9 cellular contexts compared by ENCODE assay signal in genomic region chr19:29672933-29673336, GRCh38. TPM values are rescaled to one million over a fixed set of nuclear protein-coding genes. Genes with fewer than 3 reads are reported as not detected.
DNase-seq lines count a peak whose midpoint lies in the region; ATAC-seq and TF ChIP-seq lines count a peak whose summit lies in the region.
"Had no signal": no experiment of that assay in that cellular context is flagged by ENCODE, and none has a peak within 500 bp of the region (broad histone marks: within the 10 kb centered on the region; RNA-seq: fewer than 3 reads in every experiment).

No MANE protein-coding gene starts in this region.

- ATAC-seq in HG02623 (IDR thresholded peaks at IDR 0.05; ENCODE audit: unreplicated experiment), result peak; percentile 35
- ATAC-seq in naive B cell (ENCODE audit: low read depth in 2 of 2), result peak; percentile 89 to 92

- CTCF ChIA-PET in SK-N-SH (lab: Yijun Ruan, JAX), result interaction anchor here (0.7 to 3.2 kb wide), 6 partner anchors 8 to 198 kb away, joined by 3 to 11 read pairs (median 4); no protein-coding TSS in a partner anchor

- no peak for TF ChIP-seq EP300 in SK-N-SH (IDR thresholded peaks at IDR 0.05; ENCODE audit: borderline replicate concordance in 1 of 2, low read depth in 1 of 2, low read length in 1 of 2)

- no peaks in the 10 kb centered on the region for H3K9me2 ChIP-seq in SK-N-SH

- peaks cover 0 to 2% (median 0%) of the 10 kb centered on the region in 7 donors for H3K9me3 Mint-ChIP-seq in naive B cell
- H3K9me3 Mint-ChIP-seq: nephron had no signal

- H3K79me2 ChIP-seq in SK-N-SH (ENCODE audit: insufficient read depth), result no peaks in the 10 kb centered on the region

- peaks cover 46 to 71% (median 48%) of the 10 kb centered on the region in 3 donors for H3K4me1 Mint-ChIP-seq in naive B cell

- WGBS in SK-N-SH (ENCODE audit: low lambda C conversion rate), result 93% methylated on average over 10 of the region's 11 CpGs

- H3K4me3 ChIP-seq in BLaER1 treated with 17β-estradiol and CSF1 and Interleukin-3, amounts not matched to agents 10 nM and 100 nM, result peak overlapping the region in 7 of 10 experiments; percentile 2 to 55 (median 37); a peak in 8 of 20 replicates
- no peak overlapping the region for H3K4me3 ChIP-seq in SK-N-SH (ENCODE audit: low read depth in 2 of 2, low read length in 1 of 2)

- H3K9me3 ChIP-seq in BLaER1 treated with 17β-estradiol and CSF1 and Interleukin-3, amounts not matched to agents 10 nM and 100 nM (replicated peaks in 1 of 11), result no peaks in the 10 kb centered on the region
- no peaks in the 10 kb centered on the region for H3K9me3 ChIP-seq in SK-N-SH

- H3K27ac Mint-ChIP-seq in naive B cell, result peak overlapping the region; percentile 92 to 99 (median 98)
- H3K27ac Mint-ChIP-seq: nephron had no signal

- peak overlapping the region; percentile 31 to 65 (median 58); a peak in 19 of 22 replicates for H3K9ac ChIP-seq in BLaER1 treated with 17β-estradiol and CSF1 and Interleukin-3, amounts not matched to agents 10 nM and 100 nM
- H3K9ac ChIP-seq in SK-N-SH, result no peak overlapping the region

- no peak overlapping the region for H2AFZ ChIP-seq in SK-N-SH (ENCODE audit: low read depth)

- H4K20me1 ChIP-seq in BLaER1 treated with 17β-estradiol and CSF1 and Interleukin-3, amounts not matched to agents 10 nM and 100 nM, result peaks cover 0 to 98% (median 16%) of the 10 kb centered on the region in 11 experiments; a peak in 13 of 22 replicates
- no peaks in the 10 kb centered on the region for H4K20me1 ChIP-seq in SK-N-SH (ENCODE audit: insufficient read depth)

- no peak for TF ChIP-seq CTCF in SK-N-SH (IDR thresholded peaks at IDR 0.05)

- peaks cover 0 to 54% (median 20%) of the 10 kb centered on the region in 11 experiments; a peak in 17 of 22 replicates for H3K36me3 ChIP-seq in BLaER1 treated with 17β-estradiol and CSF1 and Interleukin-3, amounts not matched to agents 10 nM and 100 nM
- H3K36me3 ChIP-seq in SK-N-SH (replicated peaks in 1 of 2; ENCODE audit: control insufficient read depth in 1 of 2, insufficient read depth in 2 of 2, low read length in 1 of 2), result peaks cover 0 to 10% of the 10 kb centered on the region in 2 experiments

- POLR2A ChIA-PET in SK-N-SH (lab: Yijun Ruan, JAX), result no interaction called here

- peak overlapping the region; percentile 60 to 88 (median 76) for H3K4me3 Mint-ChIP-seq in naive B cell
- H3K4me3 Mint-ChIP-seq: nephron had no signal

- H3K27me3 Mint-ChIP-seq in naive B cell, result no peaks in the 10 kb centered on the region

- peaks cover 74 to 97% (median 85%) of the 10 kb centered on the region in 10 experiments for H3K4me1 ChIP-seq in BLaER1 treated with 17β-estradiol and CSF1 and Interleukin-3, amounts not matched to agents 10 nM and 100 nM
- H3K4me1 ChIP-seq in SK-N-SH (ENCODE audit: control insufficient read depth in 1 of 2, insufficient read depth in 2 of 2, low read depth in 1 of 2, low read length in 1 of 2), result peaks cover 0 to 2% of the 10 kb centered on the region in 2 experiments; a peak in 1 of 4 replicates

- no peaks in the 10 kb centered on the region for H3F3A ChIP-seq in SK-N-SH (replicated peaks; ENCODE audit: insufficient read depth)

- peak overlapping the region; percentile 88 to 97 (median 95) for H3K4me2 ChIP-seq in BLaER1 treated with 17β-estradiol and CSF1 and Interleukin-3, amounts not matched to agents 10 nM and 100 nM
- H3K4me2 ChIP-seq in SK-N-SH, result no peak overlapping the region

- DNase-seq in activated CD8-positive, alpha-beta memory T cell treated with anti-CD3 and anti-CD28 coated beads for 4 hours (ENCODE audit: low read depth in 2 of 2), result peak; percentile 79 to 86
- DNase-seq in naive B cell (peak; percentile 81), NCI-H2029 treated with DMSO at 0.1 percent for 48 hours (lab: John Stamatoyannopoulos, UW) (no peak), NCI-H69 (lab: John Stamatoyannopoulos, UW) (no peak), SK-N-SH (no peak)

- peaks cover 0 to 4% (median 0%) of the 10 kb centered on the region in 11 experiments; a peak in 1 of 22 replicates for H3K27me3 ChIP-seq in BLaER1 treated with 17β-estradiol and CSF1 and Interleukin-3, amounts not matched to agents 10 nM and 100 nM
- H3K27me3 ChIP-seq in SK-N-SH (ENCODE audit: insufficient read depth), result no peaks in the 10 kb centered on the region

- peak overlapping the region; percentile 41 to 73 (median 61); a peak in 21 of 22 replicates for H3K27ac ChIP-seq in BLaER1 treated with 17β-estradiol and CSF1 and Interleukin-3, amounts not matched to agents 10 nM and 100 nM
- H3K27ac ChIP-seq in temporal lobe (ENCODE audit: low read depth, low read length) (peak overlapping the region; percentile 64), SK-N-SH (ENCODE audit: low read depth in 2 of 2, low read length in 1 of 2) (no peak overlapping the region)

- no peaks in the 10 kb centered on the region for H3K36me3 Mint-ChIP-seq in naive B cell

- TF ChIP-seq RAD21 in SK-N-SH (IDR thresholded peaks at IDR 0.05; ENCODE audit: low read length), result no peak

TF ChIP-seq in SK-N-SH, 30 proteins besides CTCF, POLR2A, EP300 and RAD21:
- no peak for TF ChIP-seq EZH2phosphoT487 (IDR thresholded peaks at IDR 0.05; ENCODE audit: borderline replicate concordance, low read depth)
- TF ChIP-seq, protein P1, sequence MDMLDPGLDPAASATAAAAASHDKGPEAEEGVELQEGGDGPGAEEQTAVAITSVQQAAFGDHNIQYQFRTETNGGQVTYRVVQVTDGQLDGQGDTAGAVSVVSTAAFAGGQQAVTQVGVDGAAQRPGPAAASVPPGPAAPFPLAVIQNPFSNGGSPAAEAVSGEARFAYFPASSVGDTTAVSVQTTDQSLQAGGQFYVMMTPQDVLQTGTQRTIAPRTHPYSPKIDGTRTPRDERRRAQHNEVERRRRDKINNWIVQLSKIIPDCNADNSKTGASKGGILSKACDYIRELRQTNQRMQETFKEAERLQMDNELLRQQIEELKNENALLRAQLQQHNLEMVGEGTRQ (IDR thresholded peaks at IDR 0.05; ENCODE audit: borderline replicate concordance, low read depth, low read length), result no peak
- TF ChIP-seq ELF1 (IDR thresholded peaks at IDR 0.05), result no peak
- TF ChIP-seq IRF3 (IDR thresholded peaks at IDR 0.05; ENCODE audit: low read depth, low read length), result no peak
- no peak for TF ChIP-seq JUND (IDR thresholded peaks at IDR 0.05)
- TF ChIP-seq RXRA (IDR thresholded peaks at IDR 0.05; ENCODE audit: borderline replicate concordance, low read depth), result no peak
- TF ChIP-seq NFIC (IDR thresholded peaks at IDR 0.05; ENCODE audit: borderline replicate concordance), result no peak
- TF ChIP-seq MAX (IDR thresholded peaks at IDR 0.05; ENCODE audit: low read depth), result no peak
- no peak for TF ChIP-seq FOXJ3 (CRISPR knock-in tag; IDR thresholded peaks at IDR 0.05)
- TF ChIP-seq NRF1 (IDR thresholded peaks at IDR 0.05; ENCODE audit: low read depth, low read length), result no peak

RNA-seq across cellular contexts. Expression of gene PLEKHF1, which starts 7.7 kb away (rescaled TPM):
- polyA plus RNA-seq in naive B cell (ENCODE audit: low read depth in 6 of 6) (1 to 10 TPM; 1.9 to 5.8 (median 2.7) TPM), SK-N-SH (2012; rRNA removed) (3.9 TPM in 2 replicates)
- 0.49 TPM for total RNA-seq in temporal lobe
- 1.4 and 2.3 TPM in 2 replicates for polyA plus RNA-seq in SK-N-SH (2012; cell fraction: cytosol; rRNA removed)
- 6.4 and 8.0 TPM in 2 replicates for polyA plus RNA-seq in SK-N-SH (2012; cell fraction: nucleus; rRNA removed)

RNA-seq across cellular contexts. Expression of gene C19orf12, which starts 42.1 kb away (rescaled TPM):
- polyA plus RNA-seq in naive B cell (ENCODE audit: low read depth in 6 of 6) (10 to 100 TPM in 5 of 6 donors, 1 to 10 TPM in 1; 8.2 to 24.0 (median 15.3) TPM), SK-N-SH (2012; rRNA removed) (26.4 and 30.5 TPM in 2 replicates)
- total RNA-seq in temporal lobe, result 35.9 TPM
- polyA plus RNA-seq in SK-N-SH (2012; cell fraction: cytosol; rRNA removed), result 25.0 and 30.1 TPM in 2 replicates
- polyA plus RNA-seq in SK-N-SH (2012; cell fraction: nucleus; rRNA removed), result 23.5 and 27.6 TPM in 2 replicates

Comparison
In these comparisons a context has a peak if more than half of its experiments do, and no peak if none do; other contexts are left out.
1. H3K27ac ChIP-seq: peak in BLaER1 treated with 17β-estradiol and CSF1 and Interleukin-3, amounts not matched to agents 10 nM and 100 nM (11 of 11) and temporal lobe (single experiment); none in SK-N-SH (0 of 2).
2. H3K4me3 ChIP-seq: peak in BLaER1 treated with 17β-estradiol and CSF1 and Interleukin-3, amounts not matched to agents 10 nM and 100 nM (7 of 10); none in SK-N-SH (0 of 2).
3. DNase-seq: peak in activated CD8-positive, alpha-beta memory T cell treated with anti-CD3 and anti-CD28 coated beads for 4 hours (2 of 2) and naive B cell (single experiment); none in NCI-H2029 treated with DMSO at 0.1 percent for 48 hours (single experiment), NCI-H69 (single experiment) and SK-N-SH (single experiment).